ENCODE assay signal across 8 cellular contexts in genomic region chr2:241559489-241560180, GRCh38. TPM values are rescaled to one million over a fixed set of nuclear protein-coding genes. Genes with fewer than 3 reads are reported as not detected.
DNase-seq lines count a peak whose midpoint lies in the region; ATAC-seq and TF ChIP-seq lines count a peak whose summit lies in the region.

No MANE protein-coding gene starts in this region.

- H3K9me2 ChIP-seq in PC-9 (ENCODE audit: insufficient read depth), result no peaks in the 10 kb centered on the region

- 0 out of 2 replicates have a peak, but pooled peaks cover 4% of the 10 kb centered on the region for H3F3A ChIP-seq in PC-9 (ENCODE audit: insufficient read depth, low read depth)

- peak overlapping the region; percentile 12 to 54 for H3K9ac ChIP-seq in duodenal mucosa (ENCODE audit: low read depth in 1 of 2, low read length in 2 of 2)

- H3K27me3 Mint-ChIP-seq in stimulated activated naive CD8-positive, alpha-beta T cell treated with anti-CD3 and anti-CD28 coated beads, Interleukin-15, amount 100 ng/mL, for 72 hours, result peaks cover 66% of the 10 kb centered on the region

- DNase-seq in GM06990 (ENCODE audit: extremely low read depth, insufficient read length), result no peak
- DNase-seq in PC-9, result peak in 1 of 2 experiments; percentile 75
- peak in 2 of 3 donors; percentile 77 to 81 for DNase-seq in right lobe of liver
- DNase-seq in stimulated activated naive CD8-positive, alpha-beta T cell treated with anti-CD3 and anti-CD28 coated beads, Interleukin-15, amount 100 ng/mL, for 72 hours, result peak in 1 of 2 donors; percentile 9
- DNase-seq in AML-193 (lab: John Stamatoyannopoulos, UW), result no peak
- DNase-seq in RPMI8226, result no peak
- no peak for DNase-seq in stimulated activated CD4-positive, alpha-beta T cell treated with anti-CD3 and anti-CD28 coated beads, Interleukin-4, amount 100 ng/mL, for 4 hours

- peaks cover 12 to 15% of the 10 kb centered on the region in 2 donors for H3K9me3 Mint-ChIP-seq in stimulated activated naive CD8-positive, alpha-beta T cell treated with anti-CD3 and anti-CD28 coated beads, Interleukin-15, amount 100 ng/mL, for 72 hours

- POLR2A ChIA-PET in PC-9 (lab: Charles Lee; ENCODE audit: unreplicated experiment), result interaction anchor here (0.6 kb wide), 1 partner anchor 241 kb away, joined by 4 read pairs; no protein-coding TSS in a partner anchor

- H3K27ac Mint-ChIP-seq in stimulated activated naive CD8-positive, alpha-beta T cell treated with anti-CD3 and anti-CD28 coated beads, Interleukin-15, amount 100 ng/mL, for 72 hours, result no peak overlapping the region

- 48% methylated on average over 5 of the region's 52 CpGs for WGBS in right lobe of liver (ENCODE audit: insufficient coverage, low coverage, low lambda C conversion rate, missing lambda C conversion rate)

- no peaks in the 10 kb centered on the region; the same call in none of the 2 replicates for H3K27me3 ChIP-seq in GM06990 (replicated peaks; ENCODE audit: control insufficient read depth, insufficient read depth, low read length)
- no peaks in the 10 kb centered on the region for H3K27me3 ChIP-seq in PC-9 (ENCODE audit: insufficient read depth, low read depth)
- H3K27me3 ChIP-seq in duodenal mucosa (ENCODE audit: control insufficient read depth in 1 of 2, insufficient read depth in 2 of 2, low read length in 2 of 2), result peaks cover 0 to 9% of the 10 kb centered on the region in 2 donors
- no peaks in the 10 kb centered on the region for H3K27me3 ChIP-seq in right lobe of liver

- H3K4me3 ChIP-seq in GM06990 (replicated peaks; ENCODE audit: low read depth, low read length) (peak overlapping the region; percentile 55), PC-9 (peak overlapping the region; percentile 79), duodenal mucosa (ENCODE audit: low read depth in 1 of 2, low read length in 2 of 2) (peak overlapping the region; percentile 58 to 70), right lobe of liver (peak overlapping the region; percentile 80 to 89 (median 88))

- peak; percentile 40 to 60 (median 55) for ATAC-seq in right lobe of liver
- ATAC-seq in stimulated activated naive CD8-positive, alpha-beta T cell treated with anti-CD3 and anti-CD28 coated beads, Interleukin-15, amount 100 ng/mL, for 72 hours, result peak; percentile 58

- intact Hi-C loops in PC-9 (cut with micrococcal nuclease; ENCODE audit: unreplicated experiment) (loop anchor here (5.0 kb wide), 3 partner anchors 38 to 323 kb away; partner anchors contain the start of gene FARP2), right lobe of liver (cut with DNase I) (no loop called here)

- TF ChIP-seq CTCF in GM06990 (IDR thresholded peaks at IDR 0.05; ENCODE audit: insufficient read depth, low read length, poor library complexity, severe bottlenecking) (no peak), PC-9 (conservative IDR thresholded peaks at IDR 0.05) (no peak), right lobe of liver (IDR thresholded peaks at IDR 0.05) (no peak)

- H3K4me1 ChIP-seq in PC-9 (replicated peaks; ENCODE audit: insufficient read depth) (peaks cover 23% of the 10 kb centered on the region), duodenal mucosa (ENCODE audit: control insufficient read depth in 1 of 2, insufficient read depth in 2 of 2, low read length in 2 of 2) (peaks cover 9% of the 10 kb centered on the region in 2 donors), right lobe of liver (peaks cover 0 to 21% (median 8%) of the 10 kb centered on the region in 4 donors)

- no peaks in the 10 kb centered on the region for H3K79me2 ChIP-seq in PC-9 (ENCODE audit: low read depth)

- H3K36me3 ChIP-seq in GM06990 (ENCODE audit: control insufficient read depth, insufficient read depth, low read length) (no peaks in the 10 kb centered on the region), PC-9 (ENCODE audit: low read depth) (no peaks in the 10 kb centered on the region), duodenal mucosa (ENCODE audit: control insufficient read depth in 1 of 2, insufficient read depth in 2 of 2, low read length in 2 of 2) (no peaks in the 10 kb centered on the region), right lobe of liver (peaks cover 0 to 15% (median 6%) of the 10 kb centered on the region in 4 donors)

- peaks cover 18% of the 10 kb centered on the region for H3K4me1 Mint-ChIP-seq in stimulated activated naive CD8-positive, alpha-beta T cell treated with anti-CD3 and anti-CD28 coated beads, Interleukin-15, amount 100 ng/mL, for 72 hours

- H3K4me3 Mint-ChIP-seq in stimulated activated naive CD8-positive, alpha-beta T cell treated with anti-CD3 and anti-CD28 coated beads, Interleukin-15, amount 100 ng/mL, for 72 hours, result peak overlapping the region; percentile 46 to 62

- H3K9me3 ChIP-seq in PC-9 (ENCODE audit: insufficient read depth, low read depth) (peaks cover 6% of the 10 kb centered on the region; the same call in 1 of the 2 replicates), duodenal mucosa (ENCODE audit: control insufficient read depth in 1 of 2, low read length in 2 of 2) (no peaks in the 10 kb centered on the region), right lobe of liver (no peaks in the 10 kb centered on the region)

- no peak overlapping the region for H3K27ac ChIP-seq in PC-9
- H3K27ac ChIP-seq in duodenal mucosa (ENCODE audit: low read depth, low read length), result peak overlapping the region; percentile 25
- H3K27ac ChIP-seq in right lobe of liver, result peak overlapping the region; percentile 83 to 97 (median 97)

- peak overlapping the region; percentile 91 for H2AFZ ChIP-seq in PC-9

- peaks cover 20% of the 10 kb centered on the region; the same call in 1 of the 2 replicates for H4K20me1 ChIP-seq in PC-9 (ENCODE audit: insufficient read depth)

- no peak for TF ChIP-seq POLR2A in right lobe of liver (IDR thresholded peaks at IDR 0.05)

- no TSS peak for BruUV-seq in PC-9 (replicated peaks; lab: Mats Ljungman, UMichigan)

- CTCF ChIA-PET in PC-9 (lab: Charles Lee), result interaction anchor here (0.6 to 0.9 kb wide), 2 partner anchors 10 to 79 kb away, joined by 3 to 4 read pairs; no protein-coding TSS in a partner anchor

- peak overlapping the region; percentile 73 for H3K4me2 ChIP-seq in PC-9

RNA-seq across cellular contexts. Expression of gene BOK, which starts 1.1 kb away (rescaled TPM):
- total RNA-seq in PC-9 (2021) (72.8 and 107 TPM in 2 replicates), right lobe of liver (100 to 1,000 TPM in 3 of 6 experiments, 10 to 100 TPM in 3; 50.1 to 119 (median 90.5) TPM)

RNA-seq across cellular contexts. Expression of gene STK25, which starts 51.3 kb away (rescaled TPM):
- total RNA-seq in PC-9 (2021), result 201 and 268 TPM in 2 replicates
- total RNA-seq in right lobe of liver, result 10 to 100 TPM; 51.0 to 99.1 (median 63.5) TPM

Comparison
In these comparisons a context has a peak if more than half of its experiments do, and no peak if none do; other contexts are left out.
1. DNase-seq: peak in right lobe of liver (2 of 3); none in GM06990 (single experiment), AML-193 (0 of 2), RPMI8226 (single experiment) and stimulated activated CD4-positive, alpha-beta T cell treated with anti-CD3 and anti-CD28 coated beads, Interleukin-4, amount 100 ng/mL, for 4 hours (0 of 2).
2. Peak in every context shown above with its lines, with median percentiles within 50 percentile points of each other: H3K4me3 ChIP-seq.